ENCODE assay signal across 8 cellular contexts in the genomic region with DNA sequence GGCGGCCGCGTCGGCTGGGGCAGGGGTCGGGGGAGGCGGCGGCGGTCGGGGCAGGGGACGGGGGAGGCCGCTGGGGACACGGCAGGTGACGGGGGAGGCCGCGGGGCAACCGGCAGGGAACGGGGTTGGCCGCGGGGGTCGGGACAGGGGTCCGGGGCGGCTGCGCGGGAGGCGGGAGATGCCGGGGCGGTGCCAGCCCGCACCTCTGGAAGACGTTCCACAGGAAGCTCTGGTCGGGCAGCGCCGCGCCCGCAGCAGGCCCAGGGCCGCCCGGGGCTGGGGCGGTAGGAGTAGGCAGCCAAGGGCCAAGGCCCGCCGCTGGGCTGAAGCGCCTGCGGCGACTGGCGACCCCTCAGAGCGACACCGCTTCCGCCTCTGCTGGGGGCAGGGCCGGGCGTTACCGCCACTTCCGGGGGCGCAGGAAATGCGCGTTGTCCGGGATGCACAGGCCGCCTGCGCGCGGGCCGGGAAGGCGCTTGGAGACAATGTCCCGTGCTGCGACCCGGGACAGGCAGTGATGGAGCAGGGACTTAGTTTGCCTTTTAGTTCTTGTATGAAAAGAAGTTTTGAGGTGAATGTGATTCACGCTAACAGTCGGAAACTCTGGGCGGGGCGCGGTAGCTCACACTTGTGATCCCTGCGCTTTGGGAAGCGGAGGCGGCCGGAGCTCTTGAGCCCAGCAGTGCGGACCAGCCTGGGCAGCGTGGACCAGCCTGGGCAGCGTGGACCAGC.
A peak's percentile ranks its signal among the peaks of the same experiment; 100 is the strongest.
DNase-seq lines count a peak whose midpoint lies in the region; ATAC-seq, FAIRE-seq and TF ChIP-seq lines count a peak whose summit lies in the region.

No MANE protein-coding gene starts in this region.

- dilution Hi-C loops in endothelial cell of umbilical vein (cut with MboI; ENCODE audit: extremely low pct_ligation_motif_present, low sequenced_read_pairs), result no loop called here

- H3K79me2 ChIP-seq in endothelial cell of umbilical vein (ENCODE audit: control insufficient read depth, insufficient read depth, low read length), result no peaks in the 10 kb centered on the region

- peak; percentile 99 for ATAC-seq in HG03432 (IDR thresholded peaks at IDR 0.05; ENCODE audit: unreplicated experiment)

- H3K27ac ChIP-seq in BLaER1 (peak overlapping the region; percentile 81), endothelial cell of umbilical vein (ENCODE audit: insufficient read depth, low read depth, low read length) (no peak overlapping the region)

- H2AFZ ChIP-seq in endothelial cell of umbilical vein (ENCODE audit: low read depth, low read length), result peak overlapping the region; percentile 94

- no peak for FAIRE-seq in endothelial cell of umbilical vein (lab: Jason Lieb, UNC)

- CTCF ChIA-PET in endothelial cell of umbilical vein (lab: Charles Lee), result interaction anchor here (1.2 kb wide), 1 partner anchor 11 kb away, joined by 6 read pairs; no protein-coding TSS in a partner anchor

- H3K9me1 ChIP-seq in endothelial cell of umbilical vein (replicated peaks; ENCODE audit: control insufficient read depth, extremely low read depth, insufficient read depth, low read length), result no peaks in the 10 kb centered on the region

- H3K9me3 ChIP-seq in BLaER1 (no peaks in the 10 kb centered on the region), endothelial cell of umbilical vein (replicated peaks; ENCODE audit: control insufficient read depth, insufficient read depth, low read length) (no peaks in the 10 kb centered on the region)

- H3K4me3 ChIP-seq in BLaER1 (peak overlapping the region; percentile 74), endothelial cell of umbilical vein (replicated peaks in 1 of 3; ENCODE audit: insufficient read depth in 1 of 3, low read depth in 1 of 3, low read length in 3 of 3) (peak overlapping the region; percentile 36 to 58 (median 41))

- H3K36me3 ChIP-seq in BLaER1, result no peaks in the 10 kb centered on the region
- no peaks in the 10 kb centered on the region for H3K36me3 ChIP-seq in endothelial cell of umbilical vein (ENCODE audit: control insufficient read depth in 2 of 2, extremely low read depth in 1 of 2, insufficient read depth in 2 of 2, low read length in 2 of 2)

- no peaks in the 10 kb centered on the region for H4K20me1 ChIP-seq in BLaER1
- H4K20me1 ChIP-seq in endothelial cell of umbilical vein (replicated peaks; ENCODE audit: control insufficient read depth, extremely low read depth, insufficient read depth, low read length), result no peaks in the 10 kb centered on the region

- DNase-seq in GM19238 (ENCODE audit: insufficient read length, low spot score), result peak; percentile 91
- peak; percentile 81 for DNase-seq in NCI-H82 (lab: John Stamatoyannopoulos, UW)
- peak; percentile 43 for DNase-seq in activated CD8-positive, alpha-beta memory T cell treated with anti-CD3 and anti-CD28 coated beads, Interleukin-2, amount 50 U/mL, for 24 hours (ENCODE audit: extremely low read depth)
- peak; percentile 26 for DNase-seq in endothelial cell of umbilical vein (ENCODE audit: low read depth, low spot score)
- peak; percentile 88 for DNase-seq in midbrain (lab: John Stamatoyannopoulos, UW)
- peak; percentile 74 to 83 for DNase-seq in stimulated activated CD8-positive, alpha-beta memory T cell treated with anti-CD3 and anti-CD28 coated beads, Interleukin-15, amount 100 ng/mL, for 48 hours (ENCODE audit: low read depth in 2 of 2)

- no peak for TF ChIP-seq CTCF in endothelial cell of umbilical vein (IDR thresholded peaks at IDR 0.05; ENCODE audit: extremely low read depth in 1 of 2, insufficient read depth in 1 of 2, low read depth in 1 of 2, low read length in 2 of 2)

- H3K9ac ChIP-seq in BLaER1 (peak overlapping the region; percentile 73), endothelial cell of umbilical vein (replicated peaks; ENCODE audit: extremely low read depth, insufficient read depth, low read length) (no peak overlapping the region)

- peak; percentile 64 for TF ChIP-seq POLR2A in endothelial cell of umbilical vein (IDR thresholded peaks at IDR 0.05; ENCODE audit: low read depth, low read length)

- H3K4me1 ChIP-seq in BLaER1 (peaks cover 41% of the 10 kb centered on the region), endothelial cell of umbilical vein (ENCODE audit: control insufficient read depth, extremely low read depth, insufficient read depth, low read length) (peaks cover 3% of the 10 kb centered on the region)

- peak overlapping the region; percentile 97 for H3K4me2 ChIP-seq in BLaER1
- H3K4me2 ChIP-seq in endothelial cell of umbilical vein (ENCODE audit: insufficient read depth, low read length), result peak overlapping the region; percentile 66

- POLR2A ChIA-PET in endothelial cell of umbilical vein (lab: Charles Lee), result no interaction called here

- intact Hi-C loops in endothelial cell of umbilical vein (cut with micrococcal nuclease), result no loop called here

- BruUV-seq in endothelial cell of umbilical vein (replicated peaks; lab: Mats Ljungman, UMichigan), result no TSS peak

- H3K27me3 ChIP-seq in BLaER1 (peaks cover 40% of the 10 kb centered on the region), endothelial cell of umbilical vein (ENCODE audit: control insufficient read depth in 2 of 2, insufficient read depth in 2 of 2, low read length in 2 of 2) (no peaks in the 10 kb centered on the region)

TF ChIP-seq in endothelial cell of umbilical vein, 7 proteins besides CTCF, POLR2A, EP300 and RAD21:
- TF ChIP-seq POLR2AphosphoS5 (IDR thresholded peaks at IDR 0.05; ENCODE audit: insufficient read depth, low read depth, low read length), result peak; percentile 65
- TF ChIP-seq, protein P1, sequence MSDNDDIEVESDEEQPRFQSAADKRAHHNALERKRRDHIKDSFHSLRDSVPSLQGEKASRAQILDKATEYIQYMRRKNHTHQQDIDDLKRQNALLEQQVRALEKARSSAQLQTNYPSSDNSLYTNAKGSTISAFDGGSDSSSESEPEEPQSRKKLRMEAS (IDR thresholded peaks at IDR 0.05; ENCODE audit: insufficient read depth, insufficient read length), result no peak

Comparison
In these comparisons a context has a peak if more than half of its experiments do, and no peak if none do; other contexts are left out.
1. DNase-seq: peak in every context shown above with its lines; median percentile 91 in GM19238; 88 in midbrain; 81 in NCI-H82; 78 in stimulated activated CD8-positive, alpha-beta memory T cell treated with anti-CD3 and anti-CD28 coated beads, Interleukin-15, amount 100 ng/mL, for 48 hours; 43 in activated CD8-positive, alpha-beta memory T cell treated with anti-CD3 and anti-CD28 coated beads, Interleukin-2, amount 50 U/mL, for 24 hours; 26 in endothelial cell of umbilical vein.